In the genomic region with DNA sequence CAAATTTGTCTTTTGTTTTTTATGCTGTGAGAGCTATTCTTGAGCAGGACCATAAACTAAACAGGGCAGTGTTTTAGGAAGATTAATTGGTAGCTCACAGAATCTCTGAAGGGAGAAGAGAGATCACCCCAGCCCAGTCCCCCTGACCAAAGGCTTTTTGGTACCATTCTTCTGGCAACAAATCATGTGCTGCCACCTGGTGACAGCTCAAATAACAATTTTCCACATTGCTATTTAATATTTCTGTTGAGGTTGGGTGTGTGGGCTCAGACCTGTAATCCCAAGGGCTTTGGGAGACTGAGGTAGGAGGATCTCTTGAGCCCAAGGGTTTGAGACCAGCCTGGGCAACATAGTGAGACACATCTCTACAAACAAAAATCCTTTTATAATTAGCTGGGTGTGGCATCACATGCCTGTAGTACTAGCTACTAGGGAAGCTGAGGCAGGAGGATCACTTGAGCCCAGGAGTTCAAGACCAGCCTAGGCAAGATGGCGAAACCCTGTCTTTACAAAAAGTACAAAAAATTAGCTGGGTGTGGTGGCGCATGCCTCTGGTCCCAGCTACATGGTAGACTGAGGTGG, we compare ENCODE assay signal across 7 cellular contexts. TPM values are rescaled to one million over a fixed set of nuclear protein-coding genes. Genes with fewer than 3 reads are reported as not detected.
DNase-seq lines count a peak whose midpoint lies in the region; ATAC-seq and TF ChIP-seq lines count a peak whose summit lies in the region.

No MANE protein-coding gene starts in this region.

- H3K4me3 ChIP-seq in Jurkat, Clone E6-1 (ENCODE audit: low read length): no peak overlapping the region
- H3K4me3 ChIP-seq in adrenal gland: no peak overlapping the region

- H3K27ac ChIP-seq in adrenal gland: no peak overlapping the region

- DNase-seq in EL (peak; percentile 59), RKO (ENCODE audit: low spot score) (peak; percentile 64), adrenal gland (peak in 6 of 7 donors; percentile 47 to 73 (median 62)), iPS-NIHi11 (ENCODE audit: low spot score) (peak; percentile 41)
- peak; percentile 40 for DNase-seq in Jurkat, Clone E6-1 (ENCODE audit: low read depth, low spot score)
- peak; percentile 62 for DNase-seq in stimulated activated CD4-positive, alpha-beta T cell treated with anti-CD3 and anti-CD28 coated beads, Interleukin-4, amount 100 ng/mL, for 24 hours

- ATAC-seq in GM19324 (IDR thresholded peaks at IDR 0.05; ENCODE audit: low FRiP score, unreplicated experiment): no peak

- H3K27me3 ChIP-seq in adrenal gland: no peaks in the 10 kb centered on the region

- intact Hi-C loops in adrenal gland (cut with DNase I): loop anchor here in 1 of 2 donors (5.0 to 10.0 kb wide), 2 partner anchors 131 to 478 kb away; a partner anchor contains a TSS

- H3K4me1 ChIP-seq in adrenal gland (replicated peaks in 1 of 2): peaks cover 6 to 12% of the 10 kb centered on the region in 2 donors

- WGBS in adrenal gland, 4 donors: 73 to 86% (median 81%) methylated on average over 2 of the region's 2 CpGs

- peak; percentile 42 to 73 (median 62) for TF ChIP-seq CTCF in adrenal gland (IDR thresholded peaks at IDR 0.05)

- no peaks in the 10 kb centered on the region for H3K9me3 ChIP-seq in adrenal gland (replicated peaks in 1 of 3)

- no peaks in the 10 kb centered on the region for H3K36me3 ChIP-seq in adrenal gland (replicated peaks in 1 of 2)

- TF ChIP-seq POLR2A in adrenal gland (IDR thresholded peaks at IDR 0.05): no peak

RNA-seq across cellular contexts. Expression of a gene that starts 2.2 kb away (rescaled TPM):
- polyA plus RNA-seq in Jurkat, Clone E6-1 (2012; ENCODE audit: insufficient read depth, insufficient read length): 5.0 TPM
- 10 to 100 TPM in 1 of 8 donors, 1 to 10 TPM in 7; 1.1 to 21.4 (median 4.5) TPM for total RNA-seq in adrenal gland
- 1 to 10 TPM; 1.2 to 3.6 (median 1.7) TPM for polyA plus RNA-seq in adrenal gland

RNA-seq across cellular contexts. Expression of a gene that starts 6.7 kb away (rescaled TPM):
- polyA plus RNA-seq in Jurkat, Clone E6-1 (2012; ENCODE audit: insufficient read depth, insufficient read length): 3.9 TPM
- 1 to 10 TPM in 5 of 8 donors, under 1 TPM in 3; 0.24 to 8.9 (median 1.3) TPM for total RNA-seq in adrenal gland
- 1 to 10 TPM in 2 of 3 donors, under 1 TPM in 1; 0.48 to 9.2 (median 4.0) TPM for polyA plus RNA-seq in adrenal gland

RNA-seq across cellular contexts. Expression of a gene that starts 6.9 kb away (rescaled TPM):
- 14.6 TPM for polyA plus RNA-seq in Jurkat, Clone E6-1 (2012; ENCODE audit: insufficient read depth, insufficient read length)
- 10 to 100 TPM in 4 of 8 donors, 1 to 10 TPM in 4; 2.3 to 12.7 (median 9.6) TPM for total RNA-seq in adrenal gland
- polyA plus RNA-seq in adrenal gland: 10 to 100 TPM in 1 of 3 donors, 1 to 10 TPM in 2; 2.3 to 10.3 (median 3.1) TPM

RNA-seq across cellular contexts. Expression of a gene that starts 28.5 kb away (rescaled TPM):
- polyA plus RNA-seq in Jurkat, Clone E6-1 (2012; ENCODE audit: insufficient read depth, insufficient read length): 1,051 TPM
- total RNA-seq in adrenal gland: 100 to 1,000 TPM; 343 to 519 (median 442) TPM
- 100 to 1,000 TPM; 404 to 695 (median 559) TPM for polyA plus RNA-seq in adrenal gland

RNA-seq across cellular contexts. Expression of a gene that starts 57.4 kb away (rescaled TPM):
- polyA plus RNA-seq in Jurkat, Clone E6-1 (2012; ENCODE audit: insufficient read depth, insufficient read length): 214 TPM
- 100 to 1,000 TPM in 7 of 8 donors, 10 to 100 TPM in 1; 85.6 to 157 (median 119) TPM for total RNA-seq in adrenal gland
- 100 to 1,000 TPM in 2 of 3 donors, 10 to 100 TPM in 1; 87.9 to 199 (median 165) TPM for polyA plus RNA-seq in adrenal gland
